8 cellular contexts compared by ENCODE assay signal in genomic region chr21:33360871-33361602, GRCh38. TPM values are rescaled to one million over a fixed set of nuclear protein-coding genes. Genes with fewer than 3 reads are reported as not detected.
A peak's percentile ranks its signal among the peaks of the same experiment; 100 is the strongest.
DNase-seq lines count a peak whose midpoint lies in the region; ATAC-seq and TF ChIP-seq lines count a peak whose summit lies in the region.

No MANE protein-coding gene starts in this region.

- DNase-seq in BJ (ENCODE audit: low read depth) (peak; percentile 76), NCI-H748 treated with DMSO at 0.1 percent for 48 hours (lab: John Stamatoyannopoulos, UW) (peak; percentile 86), ecto neural progenitor cell (ENCODE audit: low spot score) (peak; percentile 83), medulla oblongata (ENCODE audit: extremely low spot score) (peak; percentile 84)
- peak; percentile 87 for DNase-seq in activated CD4-positive, alpha-beta memory T cell treated with anti-CD3 and anti-CD28 coated beads, Interleukin-2, amount 10 ng/mL, durations not matched to agents 7 days and 5 days
- peak; percentile 69 for DNase-seq in stimulated activated CD8-positive, alpha-beta memory T cell treated with anti-CD3 and anti-CD28 coated beads, Interleukin-12 subunit alpha, Interleukin-12 subunit beta, amount 100 ng/mL, for 4 hours (ENCODE audit: low read depth)

- peaks cover 25% of the 10 kb centered on the region for H3K4me1 Mint-ChIP-seq in activated CD4-positive, alpha-beta memory T cell treated with anti-CD3 and anti-CD28 coated beads, Interleukin-2, amount 10 ng/mL, durations not matched to agents 7 days and 5 days

- ATAC-seq in GM19328 (IDR thresholded peaks at IDR 0.05; ENCODE audit: unreplicated experiment) = peak; percentile 67
- ATAC-seq in HG03571 (IDR thresholded peaks at IDR 0.05; ENCODE audit: unreplicated experiment) = peak; percentile 65

- H3K4me3 ChIP-seq in BJ (ENCODE audit: low read depth, low read length) = no peak overlapping the region

- CTCF ChIA-PET in BJ (lab: Yijun Ruan, JAX) = interaction anchor here (0.5 to 3.5 kb wide), 44 partner anchors 9 to 529 kb away, joined by 3 to 30 read pairs (median 6); partner anchors contain the start of genes IFNAR1, IFNAR2 and TMEM50B
- CTCF ChIA-PET in activated CD4-positive, alpha-beta memory T cell treated with anti-CD3 and anti-CD28 coated beads, Interleukin-2, amount 10 ng/mL, durations not matched to agents 7 days and 5 days (lab: Charles Lee) = interaction anchor here (0.6 to 4.7 kb wide), 61 partner anchors 9 to 1593 kb away, joined by 3 to 87 read pairs (median 5); partner anchors contain the start of genes IFNAR1, IFNAR2, IL10RB and TMEM50B

- H3K9me3 Mint-ChIP-seq in activated CD4-positive, alpha-beta memory T cell treated with anti-CD3 and anti-CD28 coated beads, Interleukin-2, amount 10 ng/mL, durations not matched to agents 7 days and 5 days = peaks cover 1% of the 10 kb centered on the region

- H3K36me3 ChIP-seq in BJ (ENCODE audit: control insufficient read depth, insufficient read depth, low read length) = peaks cover 7% of the 10 kb centered on the region

- H3K27me3 Mint-ChIP-seq in activated CD4-positive, alpha-beta memory T cell treated with anti-CD3 and anti-CD28 coated beads, Interleukin-2, amount 10 ng/mL, durations not matched to agents 7 days and 5 days = peaks cover 1% of the 10 kb centered on the region

- peak overlapping the region; percentile 70 for H3K4me3 Mint-ChIP-seq in activated CD4-positive, alpha-beta memory T cell treated with anti-CD3 and anti-CD28 coated beads, Interleukin-2, amount 10 ng/mL, durations not matched to agents 7 days and 5 days

- peaks cover 13% of the 10 kb centered on the region for H3K36me3 Mint-ChIP-seq in activated CD4-positive, alpha-beta memory T cell treated with anti-CD3 and anti-CD28 coated beads, Interleukin-2, amount 10 ng/mL, durations not matched to agents 7 days and 5 days (ENCODE audit: low read depth)

- H3K27ac Mint-ChIP-seq in activated CD4-positive, alpha-beta memory T cell treated with anti-CD3 and anti-CD28 coated beads, Interleukin-2, amount 10 ng/mL, durations not matched to agents 7 days and 5 days = peak overlapping the region; percentile 67

- H3K27me3 ChIP-seq in BJ (ENCODE audit: control insufficient read depth, insufficient read depth, low read length) = no peaks in the 10 kb centered on the region

- peak; percentile 86 for TF ChIP-seq CTCF in BJ (IDR thresholded peaks at IDR 0.05; ENCODE audit: insufficient read depth, low read depth, low read length)

- POLR2A ChIA-PET in BJ (lab: Charles Lee) = interaction anchor here (0.6 to 0.9 kb wide), 4 partner anchors 14 to 481 kb away, joined by 3 to 7 read pairs (median 6); no protein-coding TSS in a partner anchor
- POLR2A ChIA-PET in activated CD4-positive, alpha-beta memory T cell treated with anti-CD3 and anti-CD28 coated beads, Interleukin-2, amount 10 ng/mL, durations not matched to agents 7 days and 5 days (lab: Charles Lee) = interaction anchor here (0.8 to 2.9 kb wide), 21 partner anchors 17 to 228 kb away, joined by 3 to 46 read pairs (median 5); partner anchors contain the start of genes DNAJC28, DONSON, IFNAR1 and TMEM50B

RNA-seq across cellular contexts. Expression of gene IFNAR1, which starts 36.3 kb away (rescaled TPM):
- 11.4 and 15.0 TPM in 2 replicates for polyA plus RNA-seq in BJ (2011; rRNA removed)
- 14.2 and 14.3 TPM in 2 replicates for polyA minus RNA-seq in BJ (2011; rRNA and poly(A)+ RNA removed)
- 10 to 100 TPM; 38.6 to 39.3 TPM for total RNA-seq in activated CD4-positive, alpha-beta memory T cell treated with anti-CD3 and anti-CD28 coated beads, Interleukin-2, amount 10 ng/mL, durations not matched to agents 7 days and 5 days

RNA-seq across cellular contexts. Expression of gene IFNGR2, which starts 42.2 kb away (rescaled TPM):
- 107 and 114 TPM in 2 replicates for polyA plus RNA-seq in BJ (2011; rRNA removed)
- 55.7 and 120 TPM in 2 replicates for polyA minus RNA-seq in BJ (2011; rRNA and poly(A)+ RNA removed)
- 1 to 10 TPM; 4.6 to 4.7 TPM for total RNA-seq in activated CD4-positive, alpha-beta memory T cell treated with anti-CD3 and anti-CD28 coated beads, Interleukin-2, amount 10 ng/mL, durations not matched to agents 7 days and 5 days
